In the genomic region with DNA sequence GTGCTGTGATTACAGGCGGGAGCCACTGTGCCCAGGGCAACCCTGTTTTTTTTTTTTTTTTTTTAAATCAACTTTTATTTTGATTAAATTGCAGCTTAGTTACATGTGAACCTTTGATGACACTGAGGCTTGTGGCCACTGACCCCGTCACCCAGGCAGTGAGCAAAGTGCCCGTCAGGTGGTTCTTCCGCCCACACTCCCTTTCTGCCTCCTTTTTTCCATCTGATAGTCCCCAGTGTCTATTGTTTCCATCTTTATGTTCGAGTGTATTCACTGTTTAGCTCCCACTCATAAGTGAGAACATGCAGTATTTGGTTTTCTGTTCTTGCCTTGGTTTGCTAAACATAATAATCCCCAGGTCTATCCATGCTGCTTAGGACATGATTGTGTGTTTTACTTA, we compare ENCODE assay signal across 19 cellular contexts.
DNase-seq lines count a peak whose midpoint lies in the region; ATAC-seq and TF ChIP-seq lines count a peak whose summit lies in the region.
"Had no signal": no experiment of that assay in that cellular context is flagged by ENCODE, and none has a peak within 500 bp of the region (broad histone marks: within the 10 kb centered on the region; RNA-seq: fewer than 3 reads in every experiment).

No MANE protein-coding gene starts in this region.

- peak; percentile 72 to 82 for ATAC-seq in activated T-cell treated with anti-CD3 and anti-CD28 coated beads, Interleukin-2, amount 50 U/mL, for 72 hours (replicated peaks in 1 of 2)
- ATAC-seq in gastrocnemius medialis (no peak), upper lobe of left lung (ENCODE audit: low FRiP score in 2 of 2) (no peak)
- ATAC-seq: Right ventricle myocardium inferior had no signal

- H3K9me3 ChIP-seq in gastrocnemius medialis: no peaks in the 10 kb centered on the region
- H3K9me3 ChIP-seq in upper lobe of left lung: no peaks in the 10 kb centered on the region
- H3K9me3 ChIP-seq: esophagus muscularis mucosa, transverse colon had no signal

- WGBS in upper lobe of left lung, 2 donors: 86 to 92% methylated on average over 5 of the region's 5 CpGs

- CTCF ChIA-PET in activated naive CD4-positive, alpha-beta T cell treated with anti-CD3 and anti-CD28 coated beads for 36 hours (lab: Charles Lee): interaction anchor here (0.7 kb wide), 1 partner anchor 291 kb away, joined by 3 read pairs; no protein-coding TSS in a partner anchor

- H3K4me1 ChIP-seq in gastrocnemius medialis: peaks cover 20 to 27% of the 10 kb centered on the region in 2 donors
- H3K4me1 ChIP-seq in upper lobe of left lung: peaks cover 13 to 28% (median 19%) of the 10 kb centered on the region in 4 donors

- peak; percentile 50 for DNase-seq in activated naive CD4-positive, alpha-beta T cell treated with anti-CD3 and anti-CD28 coated beads for 36 hours
- no peak for DNase-seq in activated naive CD4-positive, alpha-beta T cell treated with anti-CD3 and anti-CD28 coated beads, Interleukin-2, amount 50 U/mL, for 16 hours
- DNase-seq in activated T-cell treated with anti-CD3 and anti-CD28 coated beads, Interleukin-2, amount 50 U/mL, for 72 hours: peak; percentile 29 to 48
- DNase-seq in neural crest cell (ENCODE audit: low read depth, low spot score): no peak
- DNase-seq in NOMO-1 treated with dmso at 0.1 percent for 144 hours (lab: John Stamatoyannopoulos, UW; ENCODE audit: unreplicated experiment): no peak
- no peak for DNase-seq in gastrocnemius medialis
- no peak for DNase-seq in upper lobe of left lung
- DNase-seq: activated CD8-positive, alpha-beta memory T cell treated with anti-CD3 and anti-CD28 coated beads for 24 hours; CD4-positive, CD25-positive, alpha-beta regulatory T cell; effector memory CD4-positive, alpha-beta T cell; kidney; MM.1S; NCI-H2171; small intestine; stimulated activated naive CD4-positive, alpha-beta T cell treated with Interleukin-2 at 50 U/mL for 16 hours; transverse colon had no signal

- peak overlapping the region; percentile 68 for H3K27ac Mint-ChIP-seq in activated naive CD4-positive, alpha-beta T cell treated with anti-CD3 and anti-CD28 coated beads for 36 hours
- H3K27ac Mint-ChIP-seq in activated T-cell treated with anti-CD3 and anti-CD28 coated beads, Interleukin-2, amount 50 U/mL, for 72 hours: peak overlapping the region; percentile 91
- no peak overlapping the region for H3K27ac Mint-ChIP-seq in neural crest cell (ENCODE audit: unreplicated experiment)
- H3K27ac Mint-ChIP-seq in stimulated activated naive CD8-positive, alpha-beta T cell treated with anti-CD3 and anti-CD28 coated beads, Interleukin-15, Interleukin-2, amounts not matched to agents 100 ng/mL and 50 ng/mL, for 24 hours: peak overlapping the region; percentile 71

- no peak for TF ChIP-seq EP300 in upper lobe of left lung (IDR thresholded peaks at IDR 0.05)

- H3K36me3 ChIP-seq in gastrocnemius medialis: peaks cover 0 to 13% of the 10 kb centered on the region in 2 donors
- H3K36me3 ChIP-seq in upper lobe of left lung: peaks cover 0 to 35% (median 9%) of the 10 kb centered on the region in 4 donors
- H3K36me3 ChIP-seq: transverse colon had no signal

- H3K27ac ChIP-seq in gastrocnemius medialis (no peak overlapping the region), upper lobe of left lung (no peak overlapping the region)
- H3K27ac ChIP-seq: esophagus muscularis mucosa, transverse colon had no signal

- H3K27me3 ChIP-seq in gastrocnemius medialis: no peaks in the 10 kb centered on the region
- no peaks in the 10 kb centered on the region for H3K27me3 ChIP-seq in upper lobe of left lung
- H3K27me3 ChIP-seq: esophagus muscularis mucosa, transverse colon had no signal

- H3K27me3 Mint-ChIP-seq in activated naive CD4-positive, alpha-beta T cell treated with anti-CD3 and anti-CD28 coated beads for 36 hours (ENCODE audit: low read depth): no peaks in the 10 kb centered on the region
- no peaks in the 10 kb centered on the region for H3K27me3 Mint-ChIP-seq in activated T-cell treated with anti-CD3 and anti-CD28 coated beads, Interleukin-2, amount 50 U/mL, for 72 hours (ENCODE audit: low read depth)
- no peaks in the 10 kb centered on the region for H3K27me3 Mint-ChIP-seq in neural crest cell (ENCODE audit: low read depth)
- no peaks in the 10 kb centered on the region for H3K27me3 Mint-ChIP-seq in stimulated activated naive CD8-positive, alpha-beta T cell treated with anti-CD3 and anti-CD28 coated beads, Interleukin-15, Interleukin-2, amounts not matched to agents 100 ng/mL and 50 ng/mL, for 24 hours
- H3K27me3 Mint-ChIP-seq: CD4-positive, CD25-positive, alpha-beta regulatory T cell had no signal

- no peak overlapping the region for H3K4me3 ChIP-seq in gastrocnemius medialis
- no peak overlapping the region for H3K4me3 ChIP-seq in upper lobe of left lung
- H3K4me3 ChIP-seq: esophagus muscularis mucosa, transverse colon had no signal

- no peaks in the 10 kb centered on the region for H3K9me3 Mint-ChIP-seq in activated naive CD4-positive, alpha-beta T cell treated with anti-CD3 and anti-CD28 coated beads for 36 hours
- no peaks in the 10 kb centered on the region for H3K9me3 Mint-ChIP-seq in activated T-cell treated with anti-CD3 and anti-CD28 coated beads, Interleukin-2, amount 50 U/mL, for 72 hours
- H3K9me3 Mint-ChIP-seq in neural crest cell: no peaks in the 10 kb centered on the region
- no peaks in the 10 kb centered on the region for H3K9me3 Mint-ChIP-seq in stimulated activated naive CD8-positive, alpha-beta T cell treated with anti-CD3 and anti-CD28 coated beads, Interleukin-15, Interleukin-2, amounts not matched to agents 100 ng/mL and 50 ng/mL, for 24 hours

- TF ChIP-seq CTCF in neural crest cell (conservative IDR thresholded peaks at IDR 0.05) (no peak), gastrocnemius medialis (IDR thresholded peaks at IDR 0.05 in 4 of 5, conservative IDR thresholded peaks at IDR 0.05 in 1 of 5) (no peak), upper lobe of left lung (IDR thresholded peaks at IDR 0.05) (no peak)

- H3K4me3 Mint-ChIP-seq in activated naive CD4-positive, alpha-beta T cell treated with anti-CD3 and anti-CD28 coated beads for 36 hours: no peak overlapping the region
- H3K4me3 Mint-ChIP-seq in activated T-cell treated with anti-CD3 and anti-CD28 coated beads, Interleukin-2, amount 50 U/mL, for 72 hours: peak overlapping the region; percentile 24 to 68
- H3K4me3 Mint-ChIP-seq in neural crest cell: peak overlapping the region; percentile 3
- peak overlapping the region; percentile 43 for H3K4me3 Mint-ChIP-seq in stimulated activated naive CD8-positive, alpha-beta T cell treated with anti-CD3 and anti-CD28 coated beads, Interleukin-15, Interleukin-2, amounts not matched to agents 100 ng/mL and 50 ng/mL, for 24 hours

- H3K4me1 Mint-ChIP-seq in activated naive CD4-positive, alpha-beta T cell treated with anti-CD3 and anti-CD28 coated beads for 36 hours (ENCODE audit: low read depth): peaks cover 50% of the 10 kb centered on the region
- H3K4me1 Mint-ChIP-seq in activated T-cell treated with anti-CD3 and anti-CD28 coated beads, Interleukin-2, amount 50 U/mL, for 72 hours (ENCODE audit: low read depth): peaks cover 56% of the 10 kb centered on the region
- peaks cover 34% of the 10 kb centered on the region for H3K4me1 Mint-ChIP-seq in neural crest cell
- peaks cover 55% of the 10 kb centered on the region for H3K4me1 Mint-ChIP-seq in stimulated activated naive CD8-positive, alpha-beta T cell treated with anti-CD3 and anti-CD28 coated beads, Interleukin-15, Interleukin-2, amounts not matched to agents 100 ng/mL and 50 ng/mL, for 24 hours (ENCODE audit: low read depth)

- H3K36me3 Mint-ChIP-seq in activated naive CD4-positive, alpha-beta T cell treated with anti-CD3 and anti-CD28 coated beads for 36 hours (ENCODE audit: low read depth): peaks cover 22% of the 10 kb centered on the region
- H3K36me3 Mint-ChIP-seq in activated T-cell treated with anti-CD3 and anti-CD28 coated beads, Interleukin-2, amount 50 U/mL, for 72 hours (ENCODE audit: insufficient read depth in 2 of 2): peaks cover 6 to 7% of the 10 kb centered on the region in 2 donors
- peaks cover 9% of the 10 kb centered on the region for H3K36me3 Mint-ChIP-seq in neural crest cell (ENCODE audit: low read depth)
- H3K36me3 Mint-ChIP-seq in stimulated activated naive CD8-positive, alpha-beta T cell treated with anti-CD3 and anti-CD28 coated beads, Interleukin-15, Interleukin-2, amounts not matched to agents 100 ng/mL and 50 ng/mL, for 24 hours (ENCODE audit: low read depth): peaks cover 45% of the 10 kb centered on the region

- TF ChIP-seq POLR2A in gastrocnemius medialis (IDR thresholded peaks at IDR 0.05): no peak
- TF ChIP-seq POLR2A in upper lobe of left lung (IDR thresholded peaks at IDR 0.05): no peak

- in situ Hi-C loops in gastrocnemius medialis (cut with MboI; ENCODE audit: low sequenced_read_pairs in 4 of 4): loop anchor here in 2 of 4 donors (25.0 kb wide), 2 partner anchors 259 to 884 kb away; no protein-coding TSS in a partner anchor

- intact Hi-C loops in activated naive CD4-positive, alpha-beta T cell treated with anti-CD3 and anti-CD28 coated beads for 36 hours (cut with micrococcal nuclease): no loop called here
- intact Hi-C loops in gastrocnemius medialis (cut with DNase I; ENCODE audit: low total_unique reads): no loop called here

Comparison
In these comparisons a context has a peak if more than half of its experiments do, and no peak if none do; other contexts are left out.
1. DNase-seq: peak in activated naive CD4-positive, alpha-beta T cell treated with anti-CD3 and anti-CD28 coated beads for 36 hours (single experiment) and activated T-cell treated with anti-CD3 and anti-CD28 coated beads, Interleukin-2, amount 50 U/mL, for 72 hours (2 of 2); none in activated naive CD4-positive, alpha-beta T cell treated with anti-CD3 and anti-CD28 coated beads, Interleukin-2, amount 50 U/mL, for 16 hours (single experiment), neural crest cell (single experiment), NOMO-1 treated with dmso at 0.1 percent for 144 hours (single experiment), gastrocnemius medialis (0 of 2) and upper lobe of left lung (0 of 2).
2. ATAC-seq: peak in activated T-cell treated with anti-CD3 and anti-CD28 coated beads, Interleukin-2, amount 50 U/mL, for 72 hours (2 of 2); none in gastrocnemius medialis (0 of 2) and upper lobe of left lung (0 of 2).